28 cellular contexts compared by ENCODE assay signal in the genomic region with DNA sequence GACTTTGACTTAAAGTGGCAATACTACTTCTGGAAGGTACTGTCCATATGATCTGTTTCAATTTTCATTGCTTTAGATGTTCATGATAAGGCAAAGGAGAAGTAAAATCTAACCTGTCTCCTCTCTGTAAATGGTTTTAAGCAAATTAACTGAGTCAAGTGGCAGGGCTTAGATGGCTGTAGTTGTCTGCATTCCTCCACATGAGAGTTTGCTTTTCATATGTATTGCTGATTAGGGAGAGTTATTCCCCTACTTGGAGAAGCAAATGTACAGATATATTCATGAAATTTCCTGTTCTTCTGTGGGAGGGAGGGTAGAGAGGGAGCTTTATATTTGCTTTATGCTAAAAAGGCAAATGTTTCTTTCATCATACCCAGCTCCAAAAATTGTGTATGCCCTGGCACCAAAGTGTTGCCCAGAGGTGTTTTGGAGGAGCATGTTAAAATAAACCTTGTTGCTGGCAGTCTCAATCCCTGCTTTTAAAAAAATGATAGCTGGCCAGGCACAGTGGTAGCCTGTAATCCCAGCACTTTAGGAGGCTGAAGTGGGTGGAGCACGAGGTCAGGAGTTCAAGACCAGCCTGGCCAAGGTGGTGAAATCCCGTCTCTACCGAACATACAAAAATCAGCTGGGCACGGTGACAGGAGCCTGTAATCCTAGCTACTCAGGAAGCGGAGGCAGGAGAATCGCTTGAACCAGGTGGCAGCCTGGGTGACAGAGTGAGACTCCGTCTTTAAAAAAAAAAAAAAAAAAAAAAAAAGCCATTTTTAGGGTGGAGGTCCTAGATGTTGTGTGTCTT. TPM values are rescaled to one million over a fixed set of nuclear protein-coding genes. Genes with fewer than 3 reads are reported as not detected.
"Had no signal": no experiment of that assay in that cellular context is flagged by ENCODE, and none has a peak within 500 bp of the region (broad histone marks: within the 10 kb centered on the region; RNA-seq: fewer than 3 reads in every experiment).

No MANE protein-coding gene starts in this region.

- H3K27me3 ChIP-seq: brain microvascular endothelial cell, cardiac muscle cell, Peyer's patch had no signal

- FAIRE-seq: astrocyte had no signal

- H3K4me3 ChIP-seq: cardiac muscle cell, Peyer's patch had no signal

- H3K4me1 ChIP-seq: Peyer's patch had no signal

- ATAC-seq: activated CD8-positive, alpha-beta T cell treated with anti-CD3 and anti-CD28 coated beads, Interleukin-2, amount 10 ng/mL, durations not matched to agents 7 days and 5 days had no signal

- H3K9ac ChIP-seq: KMS-11 had no signal

- H3K9me3 ChIP-seq: Peyer's patch had no signal

- H3K36me3 ChIP-seq: brain microvascular endothelial cell, cardiac muscle cell, Peyer's patch had no signal

- H3K27ac ChIP-seq: brain microvascular endothelial cell, cardiac muscle cell, KMS-11, Peyer's patch, RWPE1 had no signal

- DNase-seq: activated CD4-positive, alpha-beta T cell treated with anti-CD3 and anti-CD28 coated beads for 48 hours; activated CD4-positive, alpha-beta T cell treated with anti-CD3 and anti-CD28 coated beads, Interleukin-2, amount 50 U/mL, for 4 hours; activated CD4-positive, CD25-positive, alpha-beta regulatory T cell treated with anti-CD3 and anti-CD28 coated beads, Interleukin-2, amount 50 U/mL, for 72 hours; activated CD8-positive, alpha-beta memory T cell treated with anti-CD3 and anti-CD28 coated beads, Interleukin-2, amount 50 U/mL, for 48 hours; activated CD8-positive, alpha-beta T cell treated with anti-CD3 and anti-CD28 coated beads, Interleukin-2, amount 10 ng/mL, durations not matched to agents 7 days and 5 days; activated effector memory CD4-positive, alpha-beta T cell treated with anti-CD3 and anti-CD28 coated beads, Interleukin-2, amount 50 U/mL, for 16 hours; activated naive CD4-positive, alpha-beta T cell treated with Interleukin-2 at 50 U/mL for 16 hours; activated T-cell treated with anti-CD3 and anti-CD28 coated beads, Interleukin-2, amount 50 U/mL, for 24 hours; amygdala; brain microvascular endothelial cell; cerebellar nuclear complex; MV-4-11; NCI-H1092 treated with DMSO at 0.1 percent for 48 hours; NCI-H1417 treated with DMSO at 0.1 percent for 48 hours; NCI-H1694; NCI-H2081; NCI-H345; NCI-H510A treated with DMSO at 0.1 percent for 48 hours; NCI-H69; NK-92 treated with Interleukin-12 subunit alpha and Interleukin-12 subunit beta, amount 100 ng/mL, for 24 hours; Peyer's patch; SHP77 treated with DMSO at 0.1 percent for 48 hours had no signal

- H3K4me2 ChIP-seq: KMS-11 had no signal

RNA-seq across cellular contexts. Expression of a gene that starts 3.5 kb away (rescaled TPM):
- total RNA-seq: activated T-helper 1 cell treated with anti-CD3 and anti-CD28 coated beads, Interleukin-12 subunit alpha, Interleukin-12 subunit beta, Interleukin-2, Interleukin-4 antibody, amounts not matched to agents 30 ng/mL and 10 ng/mL and 1 ng/mL, durations not matched to agents 14 hours and 24 hours and 36 hours; cardiac muscle cell; MCF 10A had no signal
